Comparison of ENCODE assay signal across 8 cellular contexts in the genomic region with DNA sequence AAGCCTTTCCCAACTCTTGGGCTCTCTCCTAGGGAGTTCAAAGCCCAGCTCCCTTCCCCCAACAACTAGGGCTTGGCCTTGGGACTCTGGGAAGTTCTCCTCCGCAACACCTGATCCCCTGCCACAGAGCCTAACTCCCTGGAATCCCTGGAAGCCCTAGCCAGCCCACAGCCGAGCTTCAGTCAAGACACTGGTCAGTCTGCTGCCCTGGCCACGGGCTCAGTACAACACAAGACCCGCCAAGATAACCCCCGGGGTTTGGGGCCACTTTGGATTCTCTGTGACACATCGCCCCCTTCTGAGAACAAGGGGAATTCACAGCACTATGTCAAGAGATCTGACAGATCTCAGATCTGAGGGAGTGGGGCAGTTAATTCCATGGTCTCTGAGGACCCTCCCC. TPM values are rescaled to one million over a fixed set of nuclear protein-coding genes. Genes with fewer than 3 reads are reported as not detected.
DNase-seq lines count a peak whose midpoint lies in the region; ATAC-seq and TF ChIP-seq lines count a peak whose summit lies in the region.

No MANE protein-coding gene starts in this region.

- H3K27me3 ChIP-seq in endodermal cell (ENCODE audit: control insufficient read depth, insufficient read depth, low read length, poor library complexity, severe bottlenecking): peaks cover 22% of the 10 kb centered on the region

- H3K9me3 ChIP-seq in endodermal cell (ENCODE audit: control insufficient read depth, low read length): no peaks in the 10 kb centered on the region

- CTCF ChIA-PET in activated CD8-positive, alpha-beta memory T cell treated with anti-CD3 and anti-CD28 coated beads, Interleukin-2, amount 10 ng/mL, durations not matched to agents 7 days and 5 days (lab: Charles Lee): interaction anchor here (0.8 to 2.7 kb wide), 4 partner anchors 19 to 289 kb away, joined by 3 to 13 read pairs (median 5); no protein-coding TSS in a partner anchor

- no peak overlapping the region for H3K27ac Mint-ChIP-seq in endodermal cell
- no peak overlapping the region for H3K27ac Mint-ChIP-seq in activated CD8-positive, alpha-beta memory T cell treated with anti-CD3 and anti-CD28 coated beads, Interleukin-2, amount 10 ng/mL, durations not matched to agents 7 days and 5 days
- H3K27ac Mint-ChIP-seq in stimulated activated memory B cell treated with anti-CD40 and anti-IgM and Interleukin-4, amounts not matched to agents 10 μg/mL and 1 μg/mL and 100 μg/mL, for 72 hours: no peak overlapping the region

- H3K4me1 Mint-ChIP-seq in endodermal cell: peaks cover 7% of the 10 kb centered on the region
- no peaks in the 10 kb centered on the region for H3K4me1 Mint-ChIP-seq in activated CD8-positive, alpha-beta memory T cell treated with anti-CD3 and anti-CD28 coated beads, Interleukin-2, amount 10 ng/mL, durations not matched to agents 7 days and 5 days
- peaks cover 23% of the 10 kb centered on the region for H3K4me1 Mint-ChIP-seq in stimulated activated memory B cell treated with anti-CD40 and anti-IgM and Interleukin-4, amounts not matched to agents 10 μg/mL and 1 μg/mL and 100 μg/mL, for 72 hours

- H3K36me3 ChIP-seq in endodermal cell (ENCODE audit: control insufficient read depth, insufficient read depth, low read length): no peaks in the 10 kb centered on the region

- no peak overlapping the region for H3K27ac ChIP-seq in endodermal cell (ENCODE audit: low read depth, low read length)

- no peak overlapping the region for H3K9ac ChIP-seq in endodermal cell (ENCODE audit: extremely low read depth, low read length, poor library complexity, severe bottlenecking)

- ATAC-seq in GM18861 (IDR thresholded peaks at IDR 0.05; ENCODE audit: unreplicated experiment): no peak
- no peak for ATAC-seq in activated CD8-positive, alpha-beta memory T cell treated with anti-CD3 and anti-CD28 coated beads, Interleukin-2, amount 10 ng/mL, durations not matched to agents 7 days and 5 days
- no peak for ATAC-seq in stimulated activated memory B cell treated with anti-CD40 and anti-IgM and Interleukin-4, amounts not matched to agents 10 μg/mL and 1 μg/mL and 100 μg/mL, for 72 hours

- no peak overlapping the region for H3K4me3 ChIP-seq in endodermal cell (ENCODE audit: low read length)
- no peak overlapping the region for H3K4me3 ChIP-seq in retinal pigment epithelial cell (ENCODE audit: low read length)

- no peaks in the 10 kb centered on the region for H3K9me3 Mint-ChIP-seq in endodermal cell
- no peaks in the 10 kb centered on the region for H3K9me3 Mint-ChIP-seq in activated CD8-positive, alpha-beta memory T cell treated with anti-CD3 and anti-CD28 coated beads, Interleukin-2, amount 10 ng/mL, durations not matched to agents 7 days and 5 days (ENCODE audit: low read depth)
- no peaks in the 10 kb centered on the region for H3K9me3 Mint-ChIP-seq in stimulated activated memory B cell treated with anti-CD40 and anti-IgM and Interleukin-4, amounts not matched to agents 10 μg/mL and 1 μg/mL and 100 μg/mL, for 72 hours

- DNase-seq in NCI-H526 (lab: John Stamatoyannopoulos, UW): peak; percentile 20 to 59
- no peak for DNase-seq in NCI-H526 treated with DMSO at 0.1 percent for 48 hours (lab: John Stamatoyannopoulos, UW)
- peak; percentile 15 for DNase-seq in NCI-H2196 treated with DMSO at 0.1 percent for 48 hours (lab: John Stamatoyannopoulos, UW; ENCODE audit: unreplicated experiment)
- DNase-seq in endodermal cell: peak; percentile 86
- DNase-seq in retinal pigment epithelial cell (ENCODE audit: low read depth): no peak
- DNase-seq in activated CD8-positive, alpha-beta memory T cell treated with anti-CD3 and anti-CD28 coated beads, Interleukin-2, amount 10 ng/mL, durations not matched to agents 7 days and 5 days: no peak

- WGBS in endodermal cell (ENCODE audit: insufficient coverage in 1 of 2, insufficient read length in 1 of 2), 2 experiments: 27 to 44% methylated on average over 3 to 6 of the region's 6 CpGs

- no peaks in the 10 kb centered on the region for H3K36me3 Mint-ChIP-seq in endodermal cell (ENCODE audit: low read depth)
- no peaks in the 10 kb centered on the region for H3K36me3 Mint-ChIP-seq in activated CD8-positive, alpha-beta memory T cell treated with anti-CD3 and anti-CD28 coated beads, Interleukin-2, amount 10 ng/mL, durations not matched to agents 7 days and 5 days
- no peaks in the 10 kb centered on the region for H3K36me3 Mint-ChIP-seq in stimulated activated memory B cell treated with anti-CD40 and anti-IgM and Interleukin-4, amounts not matched to agents 10 μg/mL and 1 μg/mL and 100 μg/mL, for 72 hours

- peaks cover 64% of the 10 kb centered on the region for H3K27me3 Mint-ChIP-seq in endodermal cell (ENCODE audit: insufficient read depth)
- peaks cover 27% of the 10 kb centered on the region for H3K27me3 Mint-ChIP-seq in activated CD8-positive, alpha-beta memory T cell treated with anti-CD3 and anti-CD28 coated beads, Interleukin-2, amount 10 ng/mL, durations not matched to agents 7 days and 5 days
- peaks cover 60% of the 10 kb centered on the region for H3K27me3 Mint-ChIP-seq in stimulated activated memory B cell treated with anti-CD40 and anti-IgM and Interleukin-4, amounts not matched to agents 10 μg/mL and 1 μg/mL and 100 μg/mL, for 72 hours

- no peaks in the 10 kb centered on the region for H3K4me1 ChIP-seq in endodermal cell (ENCODE audit: control insufficient read depth, insufficient read depth, low read length)

- H3K4me3 Mint-ChIP-seq in endodermal cell: no peak overlapping the region
- no peak overlapping the region for H3K4me3 Mint-ChIP-seq in activated CD8-positive, alpha-beta memory T cell treated with anti-CD3 and anti-CD28 coated beads, Interleukin-2, amount 10 ng/mL, durations not matched to agents 7 days and 5 days
- no peak overlapping the region for H3K4me3 Mint-ChIP-seq in stimulated activated memory B cell treated with anti-CD40 and anti-IgM and Interleukin-4, amounts not matched to agents 10 μg/mL and 1 μg/mL and 100 μg/mL, for 72 hours

- TF ChIP-seq CTCF in endodermal cell (conservative IDR thresholded peaks at IDR 0.05) (peak; percentile 81), retinal pigment epithelial cell (conservative IDR thresholded peaks at IDR 0.05; ENCODE audit: low read depth, low read length) (peak; percentile 66)

RNA-seq across cellular contexts. Expression of a gene that starts 58.3 kb away (rescaled TPM):
- not detected for total RNA-seq in endodermal cell
- polyA plus RNA-seq in endodermal cell (2013, experiment 1 of 2): not detected
- not detected for polyA plus RNA-seq in endodermal cell (2013, experiment 2 of 2)
- not detected for total RNA-seq in activated CD8-positive, alpha-beta memory T cell treated with anti-CD3 and anti-CD28 coated beads, Interleukin-2, amount 10 ng/mL, durations not matched to agents 7 days and 5 days

Comparison
In these comparisons a context has a peak if more than half of its experiments do, and no peak if none do; other contexts are left out.
1. DNase-seq: peak in NCI-H526 (2 of 2), NCI-H2196 treated with DMSO at 0.1 percent for 48 hours (single experiment) and endodermal cell (single experiment); none in NCI-H526 treated with DMSO at 0.1 percent for 48 hours (single experiment), retinal pigment epithelial cell (single experiment) and activated CD8-positive, alpha-beta memory T cell treated with anti-CD3 and anti-CD28 coated beads, Interleukin-2, amount 10 ng/mL, durations not matched to agents 7 days and 5 days (single experiment).